In the genomic region with DNA sequence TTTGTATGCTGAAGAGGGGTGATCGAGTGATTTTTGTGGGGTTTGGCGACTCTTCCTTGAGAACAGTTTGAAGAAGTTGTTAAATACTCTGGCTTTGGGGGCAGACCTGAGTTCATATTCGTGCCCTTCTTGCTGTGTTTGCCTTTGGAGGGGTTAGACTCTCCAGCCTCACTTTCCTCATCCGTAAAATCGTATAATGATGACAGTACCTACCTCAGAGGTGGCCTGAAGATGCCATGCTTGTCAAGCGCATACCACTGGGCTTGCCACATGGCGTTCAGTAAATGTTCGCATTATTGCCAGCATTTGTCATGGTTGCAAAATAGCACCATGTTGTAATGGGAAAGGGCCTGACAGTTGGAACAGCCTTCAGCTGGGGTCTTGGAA, we compare ENCODE assay signal across 8 cellular contexts. TPM values are rescaled to one million over a fixed set of nuclear protein-coding genes. Genes with fewer than 3 reads are reported as not detected.
DNase-seq lines count a peak whose midpoint lies in the region; ATAC-seq and TF ChIP-seq lines count a peak whose summit lies in the region.

No MANE protein-coding gene starts in this region.

- peaks cover 20% of the 10 kb centered on the region for H3K4me1 Mint-ChIP-seq in activated T-helper 17 cell treated with anti-CD3 and anti-CD28 coated beads, Interleukin-2, amount 50 U/mL, for 72 hours
- H3K4me1 Mint-ChIP-seq in osteocyte (ENCODE audit: unreplicated experiment) = peaks cover 33% of the 10 kb centered on the region

- peaks cover 18% of the 10 kb centered on the region for H3K4me1 ChIP-seq in foreskin keratinocyte

- H3K9me3 Mint-ChIP-seq in activated T-helper 17 cell treated with anti-CD3 and anti-CD28 coated beads, Interleukin-2, amount 50 U/mL, for 72 hours = no peaks in the 10 kb centered on the region
- no peaks in the 10 kb centered on the region for H3K9me3 Mint-ChIP-seq in osteocyte (ENCODE audit: unreplicated experiment)

- H3K4me3 Mint-ChIP-seq in activated T-helper 17 cell treated with anti-CD3 and anti-CD28 coated beads, Interleukin-2, amount 50 U/mL, for 72 hours = peak overlapping the region; percentile 96
- H3K4me3 Mint-ChIP-seq in osteocyte (ENCODE audit: unreplicated experiment) = peak overlapping the region; percentile 87

- H3K27me3 Mint-ChIP-seq in activated T-helper 17 cell treated with anti-CD3 and anti-CD28 coated beads, Interleukin-2, amount 50 U/mL, for 72 hours = no peaks in the 10 kb centered on the region
- peaks cover 22% of the 10 kb centered on the region for H3K27me3 Mint-ChIP-seq in osteocyte (ENCODE audit: unreplicated experiment)

- peaks cover 37% of the 10 kb centered on the region for H3K36me3 Mint-ChIP-seq in activated T-helper 17 cell treated with anti-CD3 and anti-CD28 coated beads, Interleukin-2, amount 50 U/mL, for 72 hours (ENCODE audit: low read depth)
- peaks cover 2% of the 10 kb centered on the region for H3K36me3 Mint-ChIP-seq in osteocyte (ENCODE audit: unreplicated experiment)

- peak overlapping the region; percentile 56 for H3K27ac ChIP-seq in foreskin keratinocyte

- no peaks in the 10 kb centered on the region for H3K27me3 ChIP-seq in foreskin keratinocyte

- in situ Hi-C loops in G401 (cut with HindIII; ENCODE audit: low sequenced_read_pairs) = no loop called here

- peak overlapping the region; percentile 95 for H3K27ac Mint-ChIP-seq in activated T-helper 17 cell treated with anti-CD3 and anti-CD28 coated beads, Interleukin-2, amount 50 U/mL, for 72 hours
- peak overlapping the region; percentile 94 for H3K27ac Mint-ChIP-seq in osteocyte (ENCODE audit: unreplicated experiment)

- ATAC-seq in activated T-helper 17 cell treated with anti-CD3 and anti-CD28 coated beads, Interleukin-2, amount 50 U/mL, for 72 hours (replicated peaks) = peak; percentile 6
- ATAC-seq in foreskin keratinocyte (no peak), GM21723 (IDR thresholded peaks at IDR 0.05; ENCODE audit: unreplicated experiment) (no peak)

- DNase-seq in G401 (ENCODE audit: low spot score) (peak; percentile 43), NCI-H1694 treated with DMSO at 0.1 percent for 48 hours (lab: John Stamatoyannopoulos, UW) (peak; percentile 20), foreskin keratinocyte (peak in 1 of 2 donors; percentile 47), osteocyte (ENCODE audit: extremely low spot score, unreplicated experiment) (no peak), nucleus accumbens (lab: John Stamatoyannopoulos, UW) (no peak), NCI-H187 (lab: John Stamatoyannopoulos, UW) (no peak)

- no peak for TF ChIP-seq CTCF in foreskin keratinocyte (conservative IDR thresholded peaks at IDR 0.05)
- TF ChIP-seq CTCF in osteocyte (IDR thresholded peaks at IDR 0.05) = no peak

RNA-seq across cellular contexts. Expression of gene STK17A, which starts 1.3 kb away (rescaled TPM):
- 146 and 170 TPM in 2 replicates for total RNA-seq in G401 (2014; rRNA removed; shearing (Covaris generic))
- 10 to 100 TPM; 47.6 to 71.7 TPM for total RNA-seq in activated T-helper 17 cell treated with anti-CD3 and anti-CD28 coated beads, Interleukin-2, amount 50 U/mL, for 72 hours
- total RNA-seq in foreskin keratinocyte (55.2 and 74.0 TPM in 2 replicates), osteocyte (12.6 and 13.0 TPM in 2 replicates)
- 45.9 and 52.1 TPM in 2 replicates for polyA plus RNA-seq in foreskin keratinocyte

Comparison
In these comparisons a context has a peak if more than half of its experiments do, and no peak if none do; other contexts are left out.
1. DNase-seq: peak in G401 (single experiment) and NCI-H1694 treated with DMSO at 0.1 percent for 48 hours (single experiment); none in osteocyte (single experiment), nucleus accumbens (0 of 56) and NCI-H187 (0 of 2).